Comparison of ENCODE assay signal across 2 cellular contexts in genomic region chr10:112393341-112393740, GRCh38.
TF ChIP-seq lines count a peak whose summit lies in the region.

No MANE protein-coding gene starts in this region.

TF ChIP-seq in HepG2, 621 proteins besides CTCF, POLR2A, EP300 and RAD21 (continues in another document):
- TF ChIP-seq ZNF496 (CRISPR knock-in tag; IDR thresholded peaks at IDR 0.05; ENCODE audit: insufficient replicate concordance), result no peak
- TF ChIP-seq THAP9 (CRISPR knock-in tag; IDR thresholded peaks at IDR 0.05; ENCODE audit: borderline replicate concordance), result no peak
- TF ChIP-seq FOXP1 (IDR thresholded peaks at IDR 0.05), result no peak
- TF ChIP-seq FOXP1 (CRISPR knock-in tag; IDR thresholded peaks at IDR 0.05), result no peak
- TF ChIP-seq THYN1 (CRISPR knock-in tag; IDR thresholded peaks at IDR 0.05; ENCODE audit: borderline replicate concordance, low read depth), result no peak
- no peak for TF ChIP-seq ZNF354B (CRISPR knock-in tag; IDR thresholded peaks at IDR 0.05)
- TF ChIP-seq ETV6 (CRISPR knock-in tag; conservative IDR thresholded peaks at IDR 0.05), result no peak
- TF ChIP-seq ZNF564 (CRISPR knock-in tag; IDR thresholded peaks at IDR 0.05), result no peak
- no peak for TF ChIP-seq ZNF777 (CRISPR knock-in tag; IDR thresholded peaks at IDR 0.05)
- no peak for TF ChIP-seq CREM (IDR thresholded peaks at IDR 0.05)
- no peak for TF ChIP-seq CREM (CRISPR knock-in tag; IDR thresholded peaks at IDR 0.05)
- no peak for TF ChIP-seq GFI1 (CRISPR knock-in tag; IDR thresholded peaks at IDR 0.05; ENCODE audit: borderline replicate concordance)
- no peak for TF ChIP-seq TFDP2 (CRISPR knock-in tag; IDR thresholded peaks at IDR 0.05)
- no peak for TF ChIP-seq PHF21A (CRISPR knock-in tag; IDR thresholded peaks at IDR 0.05)
- no peak for TF ChIP-seq IRX3 (CRISPR knock-in tag; IDR thresholded peaks at IDR 0.05; ENCODE audit: borderline replicate concordance, low read depth)
- no peak for TF ChIP-seq ZIK1 (CRISPR knock-in tag; IDR thresholded peaks at IDR 0.05; ENCODE audit: borderline replicate concordance, low read depth)
- no peak for TF ChIP-seq NR2F6 (IDR thresholded peaks at IDR 0.05)
- no peak for TF ChIP-seq NR2F6 (CRISPR knock-in tag; IDR thresholded peaks at IDR 0.05)
- TF ChIP-seq ZBTB46 (CRISPR knock-in tag; IDR thresholded peaks at IDR 0.05; ENCODE audit: borderline replicate concordance), result no peak
- no peak for TF ChIP-seq AHDC1 (CRISPR knock-in tag; IDR thresholded peaks at IDR 0.05; ENCODE audit: borderline replicate concordance)

TF ChIP-seq in SK-N-SH, 30 proteins besides CTCF, POLR2A, EP300 and RAD21:
- TF ChIP-seq MAX (IDR thresholded peaks at IDR 0.05; ENCODE audit: low read depth) (no peak), FOSL2 (IDR thresholded peaks at IDR 0.05; ENCODE audit: borderline replicate concordance, low read depth) (no peak), RCOR1 (IDR thresholded peaks at IDR 0.05; ENCODE audit: low read length) (no peak), FOXJ3 (CRISPR knock-in tag; IDR thresholded peaks at IDR 0.05) (no peak), RFX5 (IDR thresholded peaks at IDR 0.05; ENCODE audit: low read length) (no peak), RXRA (IDR thresholded peaks at IDR 0.05; ENCODE audit: borderline replicate concordance, low read depth) (no peak), CHD2 (IDR thresholded peaks at IDR 0.05; ENCODE audit: low read length, partially characterized antibody) (no peak), ZBTB33 (IDR thresholded peaks at IDR 0.05; ENCODE audit: borderline replicate concordance, low read depth) (no peak), USF2 (IDR thresholded peaks at IDR 0.05; ENCODE audit: borderline replicate concordance, low read depth, low read length) (no peak), POLR2AphosphoS5 (IDR thresholded peaks at IDR 0.05; ENCODE audit: low read depth, low read length) (no peak), GABPA (IDR thresholded peaks at IDR 0.05; ENCODE audit: low read depth) (no peak), FOXM1 (IDR thresholded peaks at IDR 0.05; ENCODE audit: low read depth) (no peak), YY1 (IDR thresholded peaks at IDR 0.05; ENCODE audit: low read depth) (no peak), USF1 (IDR thresholded peaks at IDR 0.05; ENCODE audit: borderline replicate concordance, low read depth) (no peak), PBX3 (IDR thresholded peaks at IDR 0.05) (no peak)
